Comparison of ENCODE assay signal across 1 cellular context in the genomic region with DNA sequence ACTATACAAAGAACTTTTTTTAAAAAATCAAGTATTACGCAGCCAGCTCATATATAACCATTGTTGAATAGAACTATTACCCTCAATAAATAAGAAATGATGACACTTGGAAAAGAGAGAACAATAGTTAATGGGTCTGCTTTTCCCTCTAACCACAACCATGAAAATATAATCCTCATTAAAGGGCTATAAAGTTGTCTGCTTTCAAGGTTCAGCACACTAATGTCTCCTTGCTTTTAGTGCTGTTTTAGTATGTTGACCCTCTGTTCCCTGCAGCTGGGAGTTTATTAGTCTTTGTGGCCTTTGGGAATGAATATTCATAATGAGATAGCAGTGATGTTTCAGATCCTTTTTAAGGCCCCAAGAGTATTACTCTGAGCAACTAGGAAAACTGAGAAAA.
TF ChIP-seq lines count a peak whose summit lies in the region.

No MANE protein-coding gene starts in this region.

TF ChIP-seq in HEK293, 187 proteins besides CTCF, POLR2A, EP300 and RAD21 (continued from another document):
- TF ChIP-seq, protein P1, sequence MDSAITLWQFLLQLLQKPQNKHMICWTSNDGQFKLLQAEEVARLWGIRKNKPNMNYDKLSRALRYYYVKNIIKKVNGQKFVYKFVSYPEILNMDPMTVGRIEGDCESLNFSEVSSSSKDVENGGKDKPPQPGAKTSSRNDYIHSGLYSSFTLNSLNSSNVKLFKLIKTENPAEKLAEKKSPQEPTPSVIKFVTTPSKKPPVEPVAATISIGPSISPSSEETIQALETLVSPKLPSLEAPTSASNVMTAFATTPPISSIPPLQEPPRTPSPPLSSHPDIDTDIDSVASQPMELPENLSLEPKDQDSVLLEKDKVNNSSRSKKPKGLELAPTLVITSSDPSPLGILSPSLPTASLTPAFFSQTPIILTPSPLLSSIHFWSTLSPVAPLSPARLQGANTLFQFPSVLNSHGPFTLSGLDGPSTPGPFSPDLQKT (IDR thresholded peaks at IDR 0.05; ENCODE audit: borderline replicate concordance, low read depth, low read length) = no peak
